In the genomic region with DNA sequence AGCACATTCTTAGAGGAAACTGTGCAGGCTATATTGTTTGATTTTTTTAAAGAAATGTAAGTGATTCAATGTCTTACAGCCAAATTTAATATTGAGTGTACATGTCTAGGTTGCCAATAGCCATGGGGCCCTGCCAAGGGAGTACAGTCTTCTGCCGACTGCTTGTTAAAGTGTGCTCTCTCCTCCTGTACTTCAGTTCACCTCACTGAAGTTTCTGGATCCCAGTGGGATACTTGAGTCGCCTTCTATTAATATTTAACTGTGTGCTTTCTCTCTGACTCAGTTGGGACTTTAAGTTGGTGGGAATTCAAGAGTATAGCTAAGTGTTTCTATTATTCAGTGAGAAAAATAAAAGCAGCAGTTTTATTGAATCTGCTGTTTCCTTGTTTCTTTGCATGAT, we compare ENCODE assay signal across 1 cellular context.
TF ChIP-seq lines count a peak whose summit lies in the region.

No MANE protein-coding gene starts in this region.

TF ChIP-seq in WTC11, 78 proteins besides CTCF, POLR2A, EP300 and RAD21 (continued from another document):
- TF ChIP-seq, protein P1, sequence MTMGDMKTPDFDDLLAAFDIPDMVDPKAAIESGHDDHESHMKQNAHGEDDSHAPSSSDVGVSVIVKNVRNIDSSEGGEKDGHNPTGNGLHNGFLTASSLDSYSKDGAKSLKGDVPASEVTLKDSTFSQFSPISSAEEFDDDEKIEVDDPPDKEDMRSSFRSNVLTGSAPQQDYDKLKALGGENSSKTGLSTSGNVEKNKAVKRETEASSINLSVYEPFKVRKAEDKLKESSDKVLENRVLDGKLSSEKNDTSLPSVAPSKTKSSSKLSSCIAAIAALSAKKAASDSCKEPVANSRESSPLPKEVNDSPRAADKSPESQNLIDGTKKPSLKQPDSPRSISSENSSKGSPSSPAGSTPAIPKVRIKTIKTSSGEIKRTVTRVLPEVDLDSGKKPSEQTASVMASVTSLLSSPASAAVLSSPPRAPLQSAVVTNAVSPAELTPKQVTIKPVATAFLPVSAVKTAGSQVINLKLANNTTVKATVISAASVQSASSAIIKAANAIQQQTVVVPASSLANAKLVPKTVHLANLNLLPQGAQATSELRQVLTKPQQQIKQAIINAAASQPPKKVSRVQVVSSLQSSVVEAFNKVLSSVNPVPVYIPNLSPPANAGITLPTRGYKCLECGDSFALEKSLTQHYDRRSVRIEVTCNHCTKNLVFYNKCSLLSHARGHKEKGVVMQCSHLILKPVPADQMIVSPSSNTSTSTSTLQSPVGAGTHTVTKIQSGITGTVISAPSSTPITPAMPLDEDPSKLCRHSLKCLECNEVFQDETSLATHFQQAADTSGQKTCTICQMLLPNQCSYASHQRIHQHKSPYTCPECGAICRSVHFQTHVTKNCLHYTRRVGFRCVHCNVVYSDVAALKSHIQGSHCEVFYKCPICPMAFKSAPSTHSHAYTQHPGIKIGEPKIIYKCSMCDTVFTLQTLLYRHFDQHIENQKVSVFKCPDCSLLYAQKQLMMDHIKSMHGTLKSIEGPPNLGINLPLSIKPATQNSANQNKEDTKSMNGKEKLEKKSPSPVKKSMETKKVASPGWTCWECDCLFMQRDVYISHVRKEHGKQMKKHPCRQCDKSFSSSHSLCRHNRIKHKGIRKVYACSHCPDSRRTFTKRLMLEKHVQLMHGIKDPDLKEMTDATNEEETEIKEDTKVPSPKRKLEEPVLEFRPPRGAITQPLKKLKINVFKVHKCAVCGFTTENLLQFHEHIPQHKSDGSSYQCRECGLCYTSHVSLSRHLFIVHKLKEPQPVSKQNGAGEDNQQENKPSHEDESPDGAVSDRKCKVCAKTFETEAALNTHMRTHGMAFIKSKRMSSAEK (CRISPR knock-in tag; IDR thresholded peaks at IDR 0.05; ENCODE audit: borderline replicate concordance), result no peak
- TF ChIP-seq TEAD1 (CRISPR knock-in tag; IDR thresholded peaks at IDR 0.05) (no peak), GABPB1 (CRISPR knock-in tag; IDR thresholded peaks at IDR 0.05) (no peak), CREB1 (CRISPR knock-in tag; IDR thresholded peaks at IDR 0.05) (no peak), FOXP1 (CRISPR knock-in tag; IDR thresholded peaks at IDR 0.05; ENCODE audit: borderline replicate concordance) (no peak), NR3C1 (CRISPR knock-in tag; conservative IDR thresholded peaks at IDR 0.05; ENCODE audit: low read depth) (no peak), ZNF396 (CRISPR knock-in tag; IDR thresholded peaks at IDR 0.05; ENCODE audit: borderline replicate concordance) (no peak), ZNF423 (CRISPR knock-in tag; IDR thresholded peaks at IDR 0.05) (no peak), FOXJ3 (CRISPR knock-in tag; IDR thresholded peaks at IDR 0.05; ENCODE audit: borderline replicate concordance) (no peak), CREM (CRISPR knock-in tag; IDR thresholded peaks at IDR 0.05) (no peak), NR2C2 (CRISPR knock-in tag; IDR thresholded peaks at IDR 0.05) (no peak), RORB (CRISPR knock-in tag; IDR thresholded peaks at IDR 0.05) (no peak), NFYB (CRISPR knock-in tag; conservative IDR thresholded peaks at IDR 0.05; ENCODE audit: low read depth) (no peak)
- TF ChIP-seq, protein P2, sequence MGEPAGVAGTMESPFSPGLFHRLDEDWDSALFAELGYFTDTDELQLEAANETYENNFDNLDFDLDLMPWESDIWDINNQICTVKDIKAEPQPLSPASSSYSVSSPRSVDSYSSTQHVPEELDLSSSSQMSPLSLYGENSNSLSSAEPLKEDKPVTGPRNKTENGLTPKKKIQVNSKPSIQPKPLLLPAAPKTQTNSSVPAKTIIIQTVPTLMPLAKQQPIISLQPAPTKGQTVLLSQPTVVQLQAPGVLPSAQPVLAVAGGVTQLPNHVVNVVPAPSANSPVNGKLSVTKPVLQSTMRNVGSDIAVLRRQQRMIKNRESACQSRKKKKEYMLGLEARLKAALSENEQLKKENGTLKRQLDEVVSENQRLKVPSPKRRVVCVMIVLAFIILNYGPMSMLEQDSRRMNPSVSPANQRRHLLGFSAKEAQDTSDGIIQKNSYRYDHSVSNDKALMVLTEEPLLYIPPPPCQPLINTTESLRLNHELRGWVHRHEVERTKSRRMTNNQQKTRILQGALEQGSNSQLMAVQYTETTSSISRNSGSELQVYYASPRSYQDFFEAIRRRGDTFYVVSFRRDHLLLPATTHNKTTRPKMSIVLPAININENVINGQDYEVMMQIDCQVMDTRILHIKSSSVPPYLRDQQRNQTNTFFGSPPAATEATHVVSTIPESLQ (CRISPR knock-in tag; IDR thresholded peaks at IDR 0.05), result no peak
- TF ChIP-seq, protein P3, sequence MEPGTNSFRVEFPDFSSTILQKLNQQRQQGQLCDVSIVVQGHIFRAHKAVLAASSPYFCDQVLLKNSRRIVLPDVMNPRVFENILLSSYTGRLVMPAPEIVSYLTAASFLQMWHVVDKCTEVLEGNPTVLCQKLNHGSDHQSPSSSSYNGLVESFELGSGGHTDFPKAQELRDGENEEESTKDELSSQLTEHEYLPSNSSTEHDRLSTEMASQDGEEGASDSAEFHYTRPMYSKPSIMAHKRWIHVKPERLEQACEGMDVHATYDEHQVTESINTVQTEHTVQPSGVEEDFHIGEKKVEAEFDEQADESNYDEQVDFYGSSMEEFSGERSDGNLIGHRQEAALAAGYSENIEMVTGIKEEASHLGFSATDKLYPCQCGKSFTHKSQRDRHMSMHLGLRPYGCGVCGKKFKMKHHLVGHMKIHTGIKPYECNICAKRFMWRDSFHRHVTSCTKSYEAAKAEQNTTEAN (CRISPR knock-in tag; IDR thresholded peaks at IDR 0.05), result no peak
- TF ChIP-seq, protein P4, sequence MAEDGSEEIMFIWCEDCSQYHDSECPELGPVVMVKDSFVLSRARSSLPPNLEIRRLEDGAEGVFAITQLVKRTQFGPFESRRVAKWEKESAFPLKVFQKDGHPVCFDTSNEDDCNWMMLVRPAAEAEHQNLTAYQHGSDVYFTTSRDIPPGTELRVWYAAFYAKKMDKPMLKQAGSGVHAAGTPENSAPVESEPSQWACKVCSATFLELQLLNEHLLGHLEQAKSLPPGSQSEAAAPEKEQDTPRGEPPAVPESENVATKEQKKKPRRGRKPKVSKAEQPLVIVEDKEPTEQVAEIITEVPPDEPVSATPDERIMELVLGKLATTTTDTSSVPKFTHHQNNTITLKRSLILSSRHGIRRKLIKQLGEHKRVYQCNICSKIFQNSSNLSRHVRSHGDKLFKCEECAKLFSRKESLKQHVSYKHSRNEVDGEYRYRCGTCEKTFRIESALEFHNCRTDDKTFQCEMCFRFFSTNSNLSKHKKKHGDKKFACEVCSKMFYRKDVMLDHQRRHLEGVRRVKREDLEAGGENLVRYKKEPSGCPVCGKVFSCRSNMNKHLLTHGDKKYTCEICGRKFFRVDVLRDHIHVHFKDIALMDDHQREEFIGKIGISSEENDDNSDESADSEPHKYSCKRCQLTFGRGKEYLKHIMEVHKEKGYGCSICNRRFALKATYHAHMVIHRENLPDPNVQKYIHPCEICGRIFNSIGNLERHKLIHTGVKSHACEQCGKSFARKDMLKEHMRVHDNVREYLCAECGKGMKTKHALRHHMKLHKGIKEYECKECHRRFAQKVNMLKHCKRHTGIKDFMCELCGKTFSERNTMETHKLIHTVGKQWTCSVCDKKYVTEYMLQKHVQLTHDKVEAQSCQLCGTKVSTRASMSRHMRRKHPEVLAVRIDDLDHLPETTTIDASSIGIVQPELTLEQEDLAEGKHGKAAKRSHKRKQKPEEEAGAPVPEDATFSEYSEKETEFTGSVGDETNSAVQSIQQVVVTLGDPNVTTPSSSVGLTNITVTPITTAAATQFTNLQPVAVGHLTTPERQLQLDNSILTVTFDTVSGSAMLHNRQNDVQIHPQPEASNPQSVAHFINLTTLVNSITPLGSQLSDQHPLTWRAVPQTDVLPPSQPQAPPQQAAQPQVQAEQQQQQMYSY (CRISPR knock-in tag; IDR thresholded peaks at IDR 0.05), result no peak
- TF ChIP-seq, protein P5, sequence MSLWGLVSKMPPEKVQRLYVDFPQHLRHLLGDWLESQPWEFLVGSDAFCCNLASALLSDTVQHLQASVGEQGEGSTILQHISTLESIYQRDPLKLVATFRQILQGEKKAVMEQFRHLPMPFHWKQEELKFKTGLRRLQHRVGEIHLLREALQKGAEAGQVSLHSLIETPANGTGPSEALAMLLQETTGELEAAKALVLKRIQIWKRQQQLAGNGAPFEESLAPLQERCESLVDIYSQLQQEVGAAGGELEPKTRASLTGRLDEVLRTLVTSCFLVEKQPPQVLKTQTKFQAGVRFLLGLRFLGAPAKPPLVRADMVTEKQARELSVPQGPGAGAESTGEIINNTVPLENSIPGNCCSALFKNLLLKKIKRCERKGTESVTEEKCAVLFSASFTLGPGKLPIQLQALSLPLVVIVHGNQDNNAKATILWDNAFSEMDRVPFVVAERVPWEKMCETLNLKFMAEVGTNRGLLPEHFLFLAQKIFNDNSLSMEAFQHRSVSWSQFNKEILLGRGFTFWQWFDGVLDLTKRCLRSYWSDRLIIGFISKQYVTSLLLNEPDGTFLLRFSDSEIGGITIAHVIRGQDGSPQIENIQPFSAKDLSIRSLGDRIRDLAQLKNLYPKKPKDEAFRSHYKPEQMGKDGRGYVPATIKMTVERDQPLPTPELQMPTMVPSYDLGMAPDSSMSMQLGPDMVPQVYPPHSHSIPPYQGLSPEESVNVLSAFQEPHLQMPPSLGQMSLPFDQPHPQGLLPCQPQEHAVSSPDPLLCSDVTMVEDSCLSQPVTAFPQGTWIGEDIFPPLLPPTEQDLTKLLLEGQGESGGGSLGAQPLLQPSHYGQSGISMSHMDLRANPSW (CRISPR knock-in tag; conservative IDR thresholded peaks at IDR 0.05; ENCODE audit: low read depth), result no peak
- TF ChIP-seq, protein P6, sequence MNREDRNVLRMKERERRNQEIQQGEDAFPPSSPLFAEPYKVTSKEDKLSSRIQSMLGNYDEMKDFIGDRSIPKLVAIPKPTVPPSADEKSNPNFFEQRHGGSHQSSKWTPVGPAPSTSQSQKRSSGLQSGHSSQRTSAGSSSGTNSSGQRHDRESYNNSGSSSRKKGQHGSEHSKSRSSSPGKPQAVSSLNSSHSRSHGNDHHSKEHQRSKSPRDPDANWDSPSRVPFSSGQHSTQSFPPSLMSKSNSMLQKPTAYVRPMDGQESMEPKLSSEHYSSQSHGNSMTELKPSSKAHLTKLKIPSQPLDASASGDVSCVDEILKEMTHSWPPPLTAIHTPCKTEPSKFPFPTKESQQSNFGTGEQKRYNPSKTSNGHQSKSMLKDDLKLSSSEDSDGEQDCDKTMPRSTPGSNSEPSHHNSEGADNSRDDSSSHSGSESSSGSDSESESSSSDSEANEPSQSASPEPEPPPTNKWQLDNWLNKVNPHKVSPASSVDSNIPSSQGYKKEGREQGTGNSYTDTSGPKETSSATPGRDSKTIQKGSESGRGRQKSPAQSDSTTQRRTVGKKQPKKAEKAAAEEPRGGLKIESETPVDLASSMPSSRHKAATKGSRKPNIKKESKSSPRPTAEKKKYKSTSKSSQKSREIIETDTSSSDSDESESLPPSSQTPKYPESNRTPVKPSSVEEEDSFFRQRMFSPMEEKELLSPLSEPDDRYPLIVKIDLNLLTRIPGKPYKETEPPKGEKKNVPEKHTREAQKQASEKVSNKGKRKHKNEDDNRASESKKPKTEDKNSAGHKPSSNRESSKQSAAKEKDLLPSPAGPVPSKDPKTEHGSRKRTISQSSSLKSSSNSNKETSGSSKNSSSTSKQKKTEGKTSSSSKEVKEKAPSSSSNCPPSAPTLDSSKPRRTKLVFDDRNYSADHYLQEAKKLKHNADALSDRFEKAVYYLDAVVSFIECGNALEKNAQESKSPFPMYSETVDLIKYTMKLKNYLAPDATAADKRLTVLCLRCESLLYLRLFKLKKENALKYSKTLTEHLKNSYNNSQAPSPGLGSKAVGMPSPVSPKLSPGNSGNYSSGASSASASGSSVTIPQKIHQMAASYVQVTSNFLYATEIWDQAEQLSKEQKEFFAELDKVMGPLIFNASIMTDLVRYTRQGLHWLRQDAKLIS (CRISPR knock-in tag; IDR thresholded peaks at IDR 0.05; ENCODE audit: borderline replicate concordance), result no peak
TF ChIP-seq in WTC11: peak in this region for 0.
